Comparison of ENCODE assay signal across 1 cellular context in the genomic region with DNA sequence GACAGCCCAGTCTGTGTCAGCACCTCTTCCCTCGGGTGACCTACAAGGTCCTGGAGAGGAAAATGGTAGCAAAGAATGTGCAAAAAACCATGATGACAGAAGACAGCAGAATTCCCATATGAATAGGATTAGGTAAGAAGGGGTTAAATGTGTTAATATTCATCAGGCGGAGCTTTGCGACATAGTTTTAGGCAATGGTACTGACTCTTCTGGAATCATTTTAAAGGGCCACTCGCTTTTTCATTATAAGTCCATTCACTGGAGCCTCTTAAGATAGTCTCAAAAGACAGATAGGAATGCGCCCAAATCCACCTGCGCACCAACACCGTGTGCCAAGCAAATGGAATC.
TF ChIP-seq lines count a peak whose summit lies in the region.

No MANE protein-coding gene starts in this region.

TF ChIP-seq in A549, 52 proteins besides CTCF, POLR2A, EP300 and RAD21 (continued from another document):
- TF ChIP-seq KDM1A (IDR thresholded peaks at IDR 0.05; ENCODE audit: low read depth): no peak
- TF ChIP-seq, protein P1, sequence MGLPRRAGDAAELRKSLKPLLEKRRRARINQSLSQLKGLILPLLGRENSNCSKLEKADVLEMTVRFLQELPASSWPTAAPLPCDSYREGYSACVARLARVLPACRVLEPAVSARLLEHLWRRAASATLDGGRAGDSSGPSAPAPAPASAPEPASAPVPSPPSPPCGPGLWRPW (IDR thresholded peaks at IDR 0.05): no peak
